Comparison of ENCODE assay signal across 1 cellular context in the genomic region with DNA sequence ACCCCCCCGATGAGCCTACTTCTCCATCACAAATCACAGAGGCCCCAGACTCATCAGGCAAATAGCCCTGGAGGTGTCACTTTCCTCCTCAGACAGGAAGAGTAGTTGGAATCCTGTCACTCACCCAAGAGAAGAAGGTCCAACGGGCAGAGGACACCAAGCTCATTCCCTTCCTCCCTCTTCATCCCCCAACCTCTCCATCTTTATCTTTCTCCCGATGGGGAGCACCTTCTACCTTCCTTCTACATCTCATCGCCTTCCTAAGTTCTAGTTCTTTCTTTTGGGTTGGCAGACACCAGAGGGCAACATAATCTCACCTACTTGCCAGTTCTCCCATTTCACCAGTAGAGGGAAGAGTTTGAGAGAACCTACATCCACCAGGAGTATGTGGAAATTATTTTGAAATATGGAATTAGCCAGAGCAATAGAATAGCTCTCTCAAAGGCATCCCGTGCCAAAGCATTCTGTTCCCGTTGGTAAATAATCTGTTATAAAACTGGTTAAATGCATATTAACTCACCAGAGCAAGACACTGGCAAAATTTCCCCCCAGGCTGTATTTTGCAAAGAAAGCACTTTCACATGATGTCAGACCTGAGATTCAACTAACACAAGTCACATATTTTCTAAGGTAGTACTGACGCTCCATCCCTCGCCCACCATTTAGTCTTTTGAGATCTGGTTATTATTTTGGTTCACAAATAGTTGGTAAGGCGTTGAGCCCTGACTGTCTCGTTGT.
A peak's percentile ranks its signal among the peaks of the same experiment; 100 is the strongest.
TF ChIP-seq lines count a peak whose summit lies in the region.

No MANE protein-coding gene starts in this region.

TF ChIP-seq in HEK293, 187 proteins besides CTCF, POLR2A, EP300 and RAD21 (continued from another document):
- TF ChIP-seq ZNF654 (tag by site-specific recombination; IDR thresholded peaks at IDR 0.05; ENCODE audit: low read depth) (peak; percentile 82), ZFP69B (tag by site-specific recombination; IDR thresholded peaks at IDR 0.05) (0 out of 2 replicates have a peak, but pooled peaks have one; percentile 20), IKZF3 (tag by site-specific recombination; IDR thresholded peaks at IDR 0.05) (peak; percentile 51), ZNF707 (tag by site-specific recombination; IDR thresholded peaks at IDR 0.05) (no peak), ZEB2 (tag by site-specific recombination; IDR thresholded peaks at IDR 0.05) (peak; percentile 59; the same call in 1 of the 2 replicates), ZNF2 (tag by site-specific recombination; IDR thresholded peaks at IDR 0.05) (peak; percentile 84), ZNF266 (tag by site-specific recombination; IDR thresholded peaks at IDR 0.05; ENCODE audit: low read depth) (no peak), ZNF366 (tag by site-specific recombination; conservative IDR thresholded peaks at IDR 0.05) (peak; percentile 31; the same call in 1 of the 2 replicates), ZNF394 (tag by site-specific recombination; IDR thresholded peaks at IDR 0.05; ENCODE audit: borderline replicate concordance) (peak; percentile 45; the same call in 1 of the 2 replicates), ZNF600 (tag by site-specific recombination; IDR thresholded peaks at IDR 0.05) (0 out of 2 replicates have a peak, but pooled peaks have one; percentile 36), ZNF664 (tag by site-specific recombination; IDR thresholded peaks at IDR 0.05) (peak; percentile 32; the same call in 1 of the 2 replicates), ZNF324 (tag by site-specific recombination; IDR thresholded peaks at IDR 0.05) (peak; percentile 54; the same call in 1 of the 2 replicates), ZBTB17 (tag by site-specific recombination; IDR thresholded peaks at IDR 0.05) (0 out of 2 replicates have a peak, but pooled peaks have one; percentile 46)
- TF ChIP-seq, protein P1, sequence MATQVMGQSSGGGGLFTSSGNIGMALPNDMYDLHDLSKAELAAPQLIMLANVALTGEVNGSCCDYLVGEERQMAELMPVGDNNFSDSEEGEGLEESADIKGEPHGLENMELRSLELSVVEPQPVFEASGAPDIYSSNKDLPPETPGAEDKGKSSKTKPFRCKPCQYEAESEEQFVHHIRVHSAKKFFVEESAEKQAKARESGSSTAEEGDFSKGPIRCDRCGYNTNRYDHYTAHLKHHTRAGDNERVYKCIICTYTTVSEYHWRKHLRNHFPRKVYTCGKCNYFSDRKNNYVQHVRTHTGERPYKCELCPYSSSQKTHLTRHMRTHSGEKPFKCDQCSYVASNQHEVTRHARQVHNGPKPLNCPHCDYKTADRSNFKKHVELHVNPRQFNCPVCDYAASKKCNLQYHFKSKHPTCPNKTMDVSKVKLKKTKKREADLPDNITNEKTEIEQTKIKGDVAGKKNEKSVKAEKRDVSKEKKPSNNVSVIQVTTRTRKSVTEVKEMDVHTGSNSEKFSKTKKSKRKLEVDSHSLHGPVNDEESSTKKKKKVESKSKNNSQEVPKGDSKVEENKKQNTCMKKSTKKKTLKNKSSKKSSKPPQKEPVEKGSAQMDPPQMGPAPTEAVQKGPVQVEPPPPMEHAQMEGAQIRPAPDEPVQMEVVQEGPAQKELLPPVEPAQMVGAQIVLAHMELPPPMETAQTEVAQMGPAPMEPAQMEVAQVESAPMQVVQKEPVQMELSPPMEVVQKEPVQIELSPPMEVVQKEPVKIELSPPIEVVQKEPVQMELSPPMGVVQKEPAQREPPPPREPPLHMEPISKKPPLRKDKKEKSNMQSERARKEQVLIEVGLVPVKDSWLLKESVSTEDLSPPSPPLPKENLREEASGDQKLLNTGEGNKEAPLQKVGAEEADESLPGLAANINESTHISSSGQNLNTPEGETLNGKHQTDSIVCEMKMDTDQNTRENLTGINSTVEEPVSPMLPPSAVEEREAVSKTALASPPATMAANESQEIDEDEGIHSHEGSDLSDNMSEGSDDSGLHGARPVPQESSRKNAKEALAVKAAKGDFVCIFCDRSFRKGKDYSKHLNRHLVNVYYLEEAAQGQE (tag by site-specific recombination; IDR thresholded peaks at IDR 0.05) = peak; percentile 31; the same call in 1 of the 2 replicates
